Comparison of ENCODE assay signal across 16 cellular contexts in genomic region chr4:25448379-25449109, GRCh38.
DNase-seq lines count a peak whose midpoint lies in the region; ATAC-seq and TF ChIP-seq lines count a peak whose summit lies in the region.
"Had no signal": no experiment of that assay in that cellular context is flagged by ENCODE, and none has a peak within 500 bp of the region (broad histone marks: within the 10 kb centered on the region; RNA-seq: fewer than 3 reads in every experiment).

No MANE protein-coding gene starts in this region.

- no peaks in the 10 kb centered on the region for H3K27me3 ChIP-seq in breast epithelium
- H3K27me3 ChIP-seq in foreskin keratinocyte: no peaks in the 10 kb centered on the region

- CTCF ChIA-PET in MCF 10A (lab: Yijun Ruan, JAX): interaction anchor here (0.7 to 10.8 kb wide), 4 partner anchors 8 to 321 kb away, joined by 3 to 309 read pairs (median 6); no protein-coding TSS in a partner anchor

- intact Hi-C loops in MCF 10A (cut with micrococcal nuclease): no loop called here
- intact Hi-C loops in breast epithelium (cut with DNase I; ENCODE audit: low total_unique reads): no loop called here
- intact Hi-C loops in sciatic nerve (cut with DNase I): no loop called here

- BruUV-seq in MCF 10A (replicated peaks; lab: Mats Ljungman, UMichigan): no TSS peak

- H3K36me3 Mint-ChIP-seq in MCF 10A (ENCODE audit: insufficient read depth, unreplicated experiment): no peaks in the 10 kb centered on the region
- H3K36me3 Mint-ChIP-seq in activated T-cell treated with anti-CD3 and anti-CD28 coated beads, Interleukin-2, amount 50 U/mL, for 24 hours (ENCODE audit: low read depth): no peaks in the 10 kb centered on the region
- H3K36me3 Mint-ChIP-seq: brain, natural killer cell had no signal

- H3K27me3 Mint-ChIP-seq in MCF 10A (ENCODE audit: insufficient read depth, unreplicated experiment): no peaks in the 10 kb centered on the region
- no peaks in the 10 kb centered on the region for H3K27me3 Mint-ChIP-seq in stimulated activated naive CD8-positive, alpha-beta T cell treated with anti-CD3 and anti-CD28 coated beads, Interleukin-15, amount 100 ng/mL, for 72 hours
- no peaks in the 10 kb centered on the region for H3K27me3 Mint-ChIP-seq in activated T-cell treated with anti-CD3 and anti-CD28 coated beads, Interleukin-2, amount 50 U/mL, for 24 hours

- H3K4me1 Mint-ChIP-seq in MCF 10A (ENCODE audit: insufficient read depth, unreplicated experiment): no peaks in the 10 kb centered on the region
- H3K4me1 Mint-ChIP-seq in stimulated activated naive CD8-positive, alpha-beta T cell treated with anti-CD3 and anti-CD28 coated beads, Interleukin-15, amount 100 ng/mL, for 72 hours: peaks cover 3% of the 10 kb centered on the region
- H3K4me1 Mint-ChIP-seq in activated T-cell treated with anti-CD3 and anti-CD28 coated beads, Interleukin-2, amount 50 U/mL, for 24 hours (ENCODE audit: low read depth): peaks cover 8% of the 10 kb centered on the region
- H3K4me1 Mint-ChIP-seq: brain, natural killer cell had no signal

- peak; percentile 75 for ATAC-seq in foreskin keratinocyte
- ATAC-seq in stimulated activated naive CD8-positive, alpha-beta T cell treated with anti-CD3 and anti-CD28 coated beads, Interleukin-15, amount 100 ng/mL, for 72 hours: peak; percentile 44
- no peak for ATAC-seq in sciatic nerve
- ATAC-seq: A549, natural killer cell had no signal

- H3K27ac ChIP-seq in breast epithelium (peak overlapping the region in 1 of 2 donors; percentile 3), foreskin keratinocyte (peak overlapping the region; percentile 64)
- H3K27ac ChIP-seq: A549 had no signal

- TF ChIP-seq CTCF in MCF 10A (IDR thresholded peaks at IDR 0.05; ENCODE audit: unreplicated experiment) (no peak), breast epithelium (IDR thresholded peaks at IDR 0.05) (no peak), foreskin keratinocyte (conservative IDR thresholded peaks at IDR 0.05) (no peak)

- H3K4me1 ChIP-seq in breast epithelium (no peaks in the 10 kb centered on the region), foreskin keratinocyte (peaks cover 22% of the 10 kb centered on the region)
- H3K4me1 ChIP-seq: A549 had no signal

- peak overlapping the region; percentile 16 for H3K27ac Mint-ChIP-seq in MCF 10A (ENCODE audit: low read depth, unreplicated experiment)
- peak overlapping the region; percentile 46 to 64 for H3K27ac Mint-ChIP-seq in stimulated activated naive CD8-positive, alpha-beta T cell treated with anti-CD3 and anti-CD28 coated beads, Interleukin-15, amount 100 ng/mL, for 72 hours
- no peak overlapping the region for H3K27ac Mint-ChIP-seq in activated T-cell treated with anti-CD3 and anti-CD28 coated beads, Interleukin-2, amount 50 U/mL, for 24 hours
- H3K27ac Mint-ChIP-seq: brain, natural killer cell had no signal

- TF ChIP-seq POLR2A in breast epithelium (IDR thresholded peaks at IDR 0.05): no peak

- no peaks in the 10 kb centered on the region for H3K36me3 ChIP-seq in breast epithelium

- H3K9me3 Mint-ChIP-seq in MCF 10A (ENCODE audit: unreplicated experiment): no peaks in the 10 kb centered on the region
- no peaks in the 10 kb centered on the region for H3K9me3 Mint-ChIP-seq in stimulated activated naive CD8-positive, alpha-beta T cell treated with anti-CD3 and anti-CD28 coated beads, Interleukin-15, amount 100 ng/mL, for 72 hours
- no peaks in the 10 kb centered on the region for H3K9me3 Mint-ChIP-seq in activated T-cell treated with anti-CD3 and anti-CD28 coated beads, Interleukin-2, amount 50 U/mL, for 24 hours
- H3K9me3 Mint-ChIP-seq: brain, natural killer cell had no signal

- POLR2A ChIA-PET in MCF 10A (lab: Yijun Ruan, JAX): interaction anchor here (0.6 to 1.5 kb wide), 3 partner anchors 23 to 320 kb away, joined by 3 to 5 read pairs (median 3); no protein-coding TSS in a partner anchor

- H3K4me3 ChIP-seq in breast epithelium: no peak overlapping the region
- H3K4me3 ChIP-seq: A549 had no signal

- DNase-seq in MCF 10A (ENCODE audit: unreplicated experiment) (peak; percentile 47), breast epithelium (ENCODE audit: low spot score in 2 of 2) (no peak), UCSD-AML1 (lab: John Stamatoyannopoulos, UW; ENCODE audit: unreplicated experiment) (peak; percentile 14), foreskin keratinocyte (peak; percentile 76 to 93), sciatic nerve (ENCODE audit: low spot score) (no peak), DMS114 treated with DMSO at 0.1 percent for 48 hours (lab: John Stamatoyannopoulos, UW; ENCODE audit: unreplicated experiment) (no peak)
- no peak for DNase-seq in stimulated activated naive CD8-positive, alpha-beta T cell treated with anti-CD3 and anti-CD28 coated beads, Interleukin-15, amount 100 ng/mL, for 72 hours
- DNase-seq in activated T-cell treated with anti-CD3 and anti-CD28 coated beads, Interleukin-2, amount 50 U/mL, for 24 hours: no peak
- DNase-seq: DND-41, erythroblast, natural killer cell, NCI-H1417, NCI-H524 treated with DMSO at 0.1 percent for 48 hours, small intestine had no signal

- no peak overlapping the region for H3K4me3 Mint-ChIP-seq in MCF 10A (ENCODE audit: unreplicated experiment)
- no peak overlapping the region for H3K4me3 Mint-ChIP-seq in stimulated activated naive CD8-positive, alpha-beta T cell treated with anti-CD3 and anti-CD28 coated beads, Interleukin-15, amount 100 ng/mL, for 72 hours
- H3K4me3 Mint-ChIP-seq in activated T-cell treated with anti-CD3 and anti-CD28 coated beads, Interleukin-2, amount 50 U/mL, for 24 hours: no peak overlapping the region
- H3K4me3 Mint-ChIP-seq: brain, natural killer cell had no signal

- H3K9me3 ChIP-seq in breast epithelium: no peaks in the 10 kb centered on the region
- H3K9me3 ChIP-seq: A549 had no signal

Comparison
In these comparisons a context has a peak if more than half of its experiments do, and no peak if none do; other contexts are left out.
1. DNase-seq: peak in MCF 10A (single experiment), UCSD-AML1 (single experiment) and foreskin keratinocyte (2 of 2); none in breast epithelium (0 of 2), stimulated activated naive CD8-positive, alpha-beta T cell treated with anti-CD3 and anti-CD28 coated beads, Interleukin-15, amount 100 ng/mL, for 72 hours (0 of 2), sciatic nerve (single experiment), activated T-cell treated with anti-CD3 and anti-CD28 coated beads, Interleukin-2, amount 50 U/mL, for 24 hours (single experiment) and DMS114 treated with DMSO at 0.1 percent for 48 hours (single experiment).